1 cellular context compared by ENCODE assay signal in the genomic region with DNA sequence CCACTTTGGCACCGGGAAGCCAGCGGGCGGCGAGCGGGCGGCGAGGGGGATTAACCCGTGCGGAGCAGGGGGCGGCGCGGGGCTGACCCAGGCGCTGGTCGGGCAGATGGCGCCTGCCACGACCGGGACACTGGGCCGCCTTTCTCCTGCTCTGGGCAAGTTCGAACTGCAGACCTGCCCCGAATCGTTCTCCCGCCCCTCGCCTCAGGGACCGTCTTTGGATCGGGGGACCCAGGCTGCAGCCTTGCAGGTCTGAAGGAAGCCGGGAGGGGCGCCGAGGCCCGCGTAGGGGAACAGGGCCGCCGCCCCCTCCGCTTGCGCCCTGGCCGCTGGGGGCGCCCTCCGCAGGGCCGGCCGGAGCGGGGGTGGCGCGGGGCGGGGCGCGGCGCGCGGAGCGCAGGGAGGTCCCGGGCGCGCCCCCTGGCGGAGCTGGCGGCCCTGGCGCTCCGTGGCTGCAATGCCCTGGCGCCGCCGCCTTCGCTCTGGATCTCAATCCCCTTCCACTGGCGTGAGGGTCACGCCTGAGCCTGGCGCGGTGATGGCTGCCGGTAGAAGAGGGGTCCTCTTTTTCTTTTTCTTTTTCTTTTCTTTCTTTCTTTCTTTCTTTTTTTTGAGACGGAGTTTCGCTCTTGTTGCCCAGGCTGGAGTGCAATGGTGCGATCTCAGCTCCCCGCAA.
TF ChIP-seq lines count a peak whose summit lies in the region.

No MANE protein-coding gene starts in this region.

TF ChIP-seq in SK-N-SH treated with all-trans-retinoic acid at 6 μM for 48 hours, 23 proteins besides CTCF, POLR2A, EP300 and RAD21 (continued from another document):
- TF ChIP-seq TOX (CRISPR knock-in tag; IDR thresholded peaks at IDR 0.05; ENCODE audit: borderline replicate concordance) (no peak), ZFP30 (CRISPR knock-in tag; IDR thresholded peaks at IDR 0.05) (no peak), PPARA (CRISPR knock-in tag; IDR thresholded peaks at IDR 0.05; ENCODE audit: borderline replicate concordance) (no peak), BACH2 (CRISPR knock-in tag; IDR thresholded peaks at IDR 0.05; ENCODE audit: borderline replicate concordance) (no peak), ARNTL (CRISPR knock-in tag; IDR thresholded peaks at IDR 0.05; ENCODE audit: borderline replicate concordance, low read depth) (no peak)
- TF ChIP-seq, protein P1, sequence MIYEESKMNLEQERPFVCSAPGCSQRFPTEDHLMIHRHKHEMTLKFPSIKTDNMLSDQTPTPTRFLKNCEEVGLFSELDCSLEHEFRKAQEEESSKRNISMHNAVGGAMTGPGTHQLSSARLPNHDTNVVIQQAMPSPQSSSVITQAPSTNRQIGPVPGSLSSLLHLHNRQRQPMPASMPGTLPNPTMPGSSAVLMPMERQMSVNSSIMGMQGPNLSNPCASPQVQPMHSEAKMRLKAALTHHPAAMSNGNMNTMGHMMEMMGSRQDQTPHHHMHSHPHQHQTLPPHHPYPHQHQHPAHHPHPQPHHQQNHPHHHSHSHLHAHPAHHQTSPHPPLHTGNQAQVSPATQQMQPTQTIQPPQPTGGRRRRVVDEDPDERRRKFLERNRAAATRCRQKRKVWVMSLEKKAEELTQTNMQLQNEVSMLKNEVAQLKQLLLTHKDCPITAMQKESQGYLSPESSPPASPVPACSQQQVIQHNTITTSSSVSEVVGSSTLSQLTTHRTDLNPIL (CRISPR knock-in tag; IDR thresholded peaks at IDR 0.05; ENCODE audit: low read depth), result no peak
